Comparison of ENCODE assay signal across 26 cellular contexts in genomic region chr1:36793452-36793851, GRCh38.
"Had no signal": no experiment of that assay in that cellular context is flagged by ENCODE, and none has a peak within 500 bp of the region (broad histone marks: within the 10 kb centered on the region; RNA-seq: fewer than 3 reads in every experiment).

No MANE protein-coding gene starts in this region.

- DNase-seq: stimulated activated CD4-positive, alpha-beta T cell treated with anti-CD3 and anti-CD28 coated beads, Interleukin-2, amount 100 ng/mL, for 48 hours; stimulated activated CD4-positive, alpha-beta T cell treated with anti-CD3 and anti-CD28 coated beads, Interleukin-4, amount 100 ng/mL, for 1 hour; stimulated activated CD4-positive, alpha-beta T cell treated with anti-CD3 and anti-CD28 coated beads, Interleukin-4, amount 100 ng/mL, for 24 hours; stimulated activated CD4-positive, alpha-beta T cell treated with anti-CD3 and anti-CD28 coated beads, Interleukin-4, amount 100 ng/mL, for 4 hours; stimulated activated CD8-positive, alpha-beta memory T cell treated with anti-CD3 and anti-CD28 coated beads, Interleukin-4, amount 100 ng/mL, for 48 hours; stimulated activated naive B cell treated with anti-CD40 and anti-IgM and Interleukin-4, amounts not matched to agents 10 μg/mL and 1 μg/mL and 100 μg/mL, for 72 hours; stimulated activated naive CD4-positive, alpha-beta T cell; stimulated activated naive CD4-positive, alpha-beta T cell treated with Interleukin-2 at 50 U/mL for 16 hours; stimulated activated naive CD8-positive, alpha-beta T cell treated with anti-CD3 and anti-CD28 coated beads, Interleukin-15, amount 100 ng/mL, for 72 hours; stimulated activated naive CD8-positive, alpha-beta T cell treated with anti-CD3 and anti-CD28 coated beads, Interleukin-15, Interleukin-2, amounts not matched to agents 100 U/mL and 50 U/mL, for 24 hours; stomach; substantia nigra; testis; thyroid gland; tibial artery; transverse colon; trophoblast cell; upper lobe of left lung; upper lobe of right lung; uterus had no signal

- H3K4me1 ChIP-seq: stomach, suprapubic skin, testis, thyroid gland, tibial artery, tibial nerve, transverse colon, upper lobe of left lung, upper lobe of right lung, uterus, vagina had no signal

- H3K36me3 ChIP-seq: stomach, suprapubic skin, thoracic aorta, thyroid gland, tibial artery, tibial nerve, transverse colon, upper lobe of left lung, upper lobe of right lung, uterus, vagina had no signal

- H3K27ac ChIP-seq: stomach, suprapubic skin, testis, thoracic aorta, thyroid gland, tibial artery, tibial nerve, transverse colon, upper lobe of left lung, upper lobe of right lung, uterus, vagina had no signal

- H3K4me3 ChIP-seq: stomach, suprapubic skin, testis, thoracic aorta, thyroid gland, tibial artery, tibial nerve, transverse colon, upper lobe of left lung, upper lobe of right lung, uterus, vagina had no signal

- H3K27me3 ChIP-seq: testis, thyroid gland, tibial nerve, upper lobe of left lung, uterus, vagina had no signal

- ATAC-seq: stimulated activated effector memory CD8-positive, alpha-beta T cell treated with anti-CD3 and anti-CD28 coated beads, Interleukin-12 subunit alpha, Interleukin-12 subunit beta, amount 100 ng/mL, for 72 hours; stimulated activated memory B cell treated with anti-CD40 and anti-IgM and Interleukin-4, amounts not matched to agents 10 μg/mL and 1 μg/mL and 100 μg/mL, for 72 hours; stimulated activated naive B cell treated with anti-CD40 and anti-IgM and Interleukin-4, amounts not matched to agents 10 μg/mL and 1 μg/mL and 100 μg/mL, for 72 hours; stimulated activated naive CD8-positive, alpha-beta T cell treated with anti-CD3 and anti-CD28 coated beads, Interleukin-15, amount 100 ng/mL, for 72 hours; stimulated activated naive CD8-positive, alpha-beta T cell treated with anti-CD3 and anti-CD28 coated beads, Interleukin-15, Interleukin-2, amounts not matched to agents 100 U/mL and 50 U/mL, for 24 hours; upper lobe of right lung had no signal

- H3K9me3 ChIP-seq: stomach, suprapubic skin, testis, thoracic aorta, thyroid gland, tibial artery, tibial nerve, transverse colon, upper lobe of left lung, upper lobe of right lung, uterus, vagina had no signal
